ENCODE assay signal across 13 cellular contexts in genomic region chr7:132919776-132920175, GRCh38.
DNase-seq lines count a peak whose midpoint lies in the region; ATAC-seq and TF ChIP-seq lines count a peak whose summit lies in the region.
"Had no signal": no experiment of that assay in that cellular context is flagged by ENCODE, and none has a peak within 500 bp of the region (broad histone marks: within the 10 kb centered on the region; RNA-seq: fewer than 3 reads in every experiment).

No MANE protein-coding gene starts in this region.

- no peak for TF ChIP-seq CTCF in AG10803 (conservative IDR thresholded peaks at IDR 0.05; ENCODE audit: low read length)
- no peak for TF ChIP-seq CTCF in nephron progenitor cell (IDR thresholded peaks at IDR 0.05)
- TF ChIP-seq CTCF in CD4-positive, alpha-beta T cell (IDR thresholded peaks at IDR 0.05) = no peak

- ATAC-seq in CD4-positive, alpha-beta T cell (ENCODE audit: poor library complexity) = no peak

- peaks cover 8% of the 10 kb centered on the region for H3K4me1 Mint-ChIP-seq in nephron progenitor cell
- H3K4me1 Mint-ChIP-seq in CD4-positive, alpha-beta T cell (ENCODE audit: low read depth) = no peaks in the 10 kb centered on the region

- H3K4me3 ChIP-seq in AG10803 (ENCODE audit: low read length) = no peak overlapping the region

- H3K27me3 ChIP-seq in CD4-positive, alpha-beta T cell (ENCODE audit: control insufficient read depth, insufficient read depth, low read length) = no peaks in the 10 kb centered on the region

- intact Hi-C loops in CD4-positive, alpha-beta T cell (cut with DNase I, micrococcal nuclease) = no loop called here

- H3K4me3 Mint-ChIP-seq in nephron progenitor cell = no peak overlapping the region
- H3K4me3 Mint-ChIP-seq in CD4-positive, alpha-beta T cell = no peak overlapping the region
- H3K4me3 Mint-ChIP-seq: H9 had no signal

- H3K27ac Mint-ChIP-seq in nephron progenitor cell = peak overlapping the region; percentile 57
- no peak overlapping the region for H3K27ac Mint-ChIP-seq in CD4-positive, alpha-beta T cell
- H3K27ac Mint-ChIP-seq: H9 had no signal

- POLR2A ChIA-PET in CD4-positive, alpha-beta T cell (lab: Charles Lee) = no interaction called here

- CTCF ChIA-PET in CD4-positive, alpha-beta T cell (lab: Charles Lee) = no interaction called here

- peaks cover 16% of the 10 kb centered on the region for H3K36me3 Mint-ChIP-seq in nephron progenitor cell (ENCODE audit: low read depth)
- H3K36me3 Mint-ChIP-seq in CD4-positive, alpha-beta T cell (ENCODE audit: low read depth) = peaks cover 34% of the 10 kb centered on the region

- no peaks in the 10 kb centered on the region for H3K9me3 Mint-ChIP-seq in nephron progenitor cell
- H3K9me3 Mint-ChIP-seq in CD4-positive, alpha-beta T cell = no peaks in the 10 kb centered on the region
- H3K9me3 Mint-ChIP-seq: H9 had no signal

- DNase-seq in AG10803 (ENCODE audit: low read depth) = peak; percentile 42
- DNase-seq in brain pericyte (ENCODE audit: low read depth, low spot score) = peak; percentile 32
- DNase-seq in fibroblast of peridontal ligament (ENCODE audit: extremely low read depth) = peak; percentile 27
- no peak for DNase-seq in nephron progenitor cell
- DNase-seq in GM03348 (ENCODE audit: low spot score) = no peak
- DNase-seq in stimulated activated CD4-positive, alpha-beta T cell treated with anti-CD3 and anti-CD28 coated beads, Interleukin-2, amount 100 ng/mL, for 48 hours = no peak
- DNase-seq in CD4-positive, alpha-beta T cell = no peak
- DNase-seq: Calu3, DMS79, EL, GOT3, H9, IMR-90 had no signal

- H3K9me3 ChIP-seq in CD4-positive, alpha-beta T cell (ENCODE audit: control insufficient read depth, low read length) = no peaks in the 10 kb centered on the region

- no peaks in the 10 kb centered on the region for H3K27me3 Mint-ChIP-seq in nephron progenitor cell (ENCODE audit: low read depth, poor library complexity)
- no peaks in the 10 kb centered on the region for H3K27me3 Mint-ChIP-seq in CD4-positive, alpha-beta T cell

- no peak overlapping the region for H3K27ac ChIP-seq in CD4-positive, alpha-beta T cell (ENCODE audit: low read depth, low read length)

Comparison
In these comparisons a context has a peak if more than half of its experiments do, and no peak if none do; other contexts are left out.
1. DNase-seq: peak in AG10803 (single experiment), brain pericyte (single experiment) and fibroblast of peridontal ligament (single experiment); none in nephron progenitor cell (single experiment), GM03348 (single experiment), stimulated activated CD4-positive, alpha-beta T cell treated with anti-CD3 and anti-CD28 coated beads, Interleukin-2, amount 100 ng/mL, for 48 hours (0 of 2) and CD4-positive, alpha-beta T cell (0 of 10).